In genomic region chr6:166955121-166955864, GRCh38 we compare ENCODE assay signal across 7 cellular contexts. TPM values are rescaled to one million over a fixed set of nuclear protein-coding genes. Genes with fewer than 3 reads are reported as not detected.
DNase-seq lines count a peak whose midpoint lies in the region; ATAC-seq, FAIRE-seq and TF ChIP-seq lines count a peak whose summit lies in the region.

No MANE protein-coding gene starts in this region.

- no peaks in the 10 kb centered on the region for H3K27me3 ChIP-seq in SJCRH30
- no peaks in the 10 kb centered on the region for H3K27me3 ChIP-seq in bronchial epithelial cell (ENCODE audit: control insufficient read depth, insufficient read depth, low read length)
- no peaks in the 10 kb centered on the region; a peak in 1 of 5 replicates for H3K27me3 ChIP-seq in HepG2 (ENCODE audit: control insufficient read depth in 1 of 2, insufficient read depth in 2 of 2, low read length in 2 of 2)

- peaks cover 44% of the 10 kb centered on the region for H4K20me1 ChIP-seq in HepG2 (ENCODE audit: insufficient read depth, low read length)

- 64% methylated on average over 52 of the region's 52 CpGs for WGBS in HepG2 (ENCODE audit: low lambda C conversion rate)

- BruUV-seq in HepG2 (replicated peaks; lab: Mats Ljungman, UMichigan): no TSS peak

- H3K4me1 ChIP-seq in HEK293 (ENCODE audit: control insufficient read depth, insufficient read depth, low read length): peaks cover 6% of the 10 kb centered on the region; the same call in 1 of the 2 replicates
- H3K4me1 ChIP-seq in SJCRH30: no peaks in the 10 kb centered on the region
- peaks cover 78% of the 10 kb centered on the region for H3K4me1 ChIP-seq in HepG2 (ENCODE audit: insufficient read depth, low read length)

- H3K4me2 ChIP-seq in HepG2 (ENCODE audit: low read depth, low read length): peak overlapping the region; percentile 90

- TF ChIP-seq CTCF in HEK293 (tag by site-specific recombination; IDR thresholded peaks at IDR 0.05): no peak
- no peak for TF ChIP-seq CTCF in bronchial epithelial cell (IDR thresholded peaks at IDR 0.05; ENCODE audit: insufficient read depth, low read length, severe bottlenecking)
- TF ChIP-seq CTCF in HepG2 (CRISPR knock-in tag; IDR thresholded peaks at IDR 0.05): no peak

- CTCF ChIA-PET in HEK293 (lab: Yijun Ruan, JAX): interaction anchor here (0.5 to 1.6 kb wide), 7 partner anchors 34 to 293 kb away, joined by 3 to 9 read pairs (median 5); no protein-coding TSS in a partner anchor
- CTCF ChIA-PET in HepG2 (lab: Yijun Ruan, JAX; ENCODE audit: low intra/inter-chr PET ratio, low total read pairs): no interaction called here

- no peak overlapping the region for H3K27ac ChIP-seq in HEK293 (ENCODE audit: extremely low read depth, low read depth, low read length)
- no peak overlapping the region for H3K27ac ChIP-seq in SJCRH30
- peak overlapping the region; percentile 89 for H3K27ac ChIP-seq in HepG2 (ENCODE audit: extremely low read length, insufficient read depth, low read length)

- H3K27ac Mint-ChIP-seq in stimulated activated naive CD8-positive, alpha-beta T cell treated with anti-CD3 and anti-CD28 coated beads, Interleukin-15, amount 100 ng/mL, for 72 hours: peak overlapping the region in 1 of 2 donors; percentile 78

- intact Hi-C loops in HepG2 (cut with micrococcal nuclease; ENCODE audit: unreplicated experiment): no loop called here

- H3K9me3 ChIP-seq in HEK293 (ENCODE audit: control insufficient read depth, insufficient read depth, low read depth, low read length) (no peaks in the 10 kb centered on the region), SJCRH30 (replicated peaks) (no peaks in the 10 kb centered on the region), HepG2 (ENCODE audit: low read length) (no peaks in the 10 kb centered on the region)

- no peak for ATAC-seq in HepG2
- ATAC-seq in stimulated activated naive CD8-positive, alpha-beta T cell treated with anti-CD3 and anti-CD28 coated beads, Interleukin-15, amount 100 ng/mL, for 72 hours: no peak
- ATAC-seq in GM21528 (IDR thresholded peaks at IDR 0.05; ENCODE audit: low FRiP score, unreplicated experiment): no peak

- POLR2A ChIA-PET in HEK293 (lab: Yijun Ruan, JAX) (interaction anchor here (1.7 kb wide), 1 partner anchor 44 kb away, joined by 18 read pairs; the partner anchor contains the start of gene CEP43), HepG2 (lab: Yijun Ruan, JAX) (interaction anchor here (1.7 to 1.8 kb wide), 3 partner anchors 34 to 186 kb away, joined by 3 to 14 read pairs (median 6); partner anchors contain the start of gene CEP43)

- peak overlapping the region; percentile 81 for H3K9ac ChIP-seq in HepG2 (ENCODE audit: insufficient read depth, low read depth, low read length)

- peak overlapping the region; percentile 96 to 100 for H3K4me3 Mint-ChIP-seq in stimulated activated naive CD8-positive, alpha-beta T cell treated with anti-CD3 and anti-CD28 coated beads, Interleukin-15, amount 100 ng/mL, for 72 hours

- H2AFZ ChIP-seq in HepG2 (ENCODE audit: low read length): no peak overlapping the region

- FAIRE-seq in bronchial epithelial cell (lab: Jason Lieb, UNC) (no peak), HepG2 (lab: Jason Lieb, UNC) (no peak)

- H3K4me1 Mint-ChIP-seq in stimulated activated naive CD8-positive, alpha-beta T cell treated with anti-CD3 and anti-CD28 coated beads, Interleukin-15, amount 100 ng/mL, for 72 hours: peaks cover 85% of the 10 kb centered on the region

- in situ Hi-C loops in HepG2 (cut with HindIII; ENCODE audit: extremely low pct_ligation_motif_present, low pct_unique_long_range_greater_than_20kb): no loop called here

- H3K9me3 Mint-ChIP-seq in stimulated activated naive CD8-positive, alpha-beta T cell treated with anti-CD3 and anti-CD28 coated beads, Interleukin-15, amount 100 ng/mL, for 72 hours: no peaks in the 10 kb centered on the region

- DNase-seq in SJCRH30 (peak; percentile 36 to 54), bronchial epithelial cell (ENCODE audit: low read depth) (no peak), HepG2 (ENCODE audit: low spot score) (no peak), SHP77 treated with DMSO at 0.1 percent for 48 hours (lab: John Stamatoyannopoulos, UW) (no peak)
- peak; percentile 25 to 35 for DNase-seq in stimulated activated naive CD8-positive, alpha-beta T cell treated with anti-CD3 and anti-CD28 coated beads, Interleukin-15, amount 100 ng/mL, for 72 hours

- H3K4me3 ChIP-seq in HEK293 (ENCODE audit: low read depth, low read length) (peak overlapping the region; percentile 87), SJCRH30 (peak overlapping the region; percentile 91), bronchial epithelial cell (ENCODE audit: low read depth, low read length) (peak overlapping the region; percentile 71), HepG2 (replicated peaks in 1 of 3; ENCODE audit: insufficient read depth in 1 of 3, low read depth in 2 of 3, low read length in 3 of 3) (peak overlapping the region; percentile 90 to 99 (median 97))

- H3K36me3 ChIP-seq in HEK293 (ENCODE audit: control insufficient read depth in 2 of 2, insufficient read depth in 1 of 2, low read length in 2 of 2): peaks cover 0 to 16% of the 10 kb centered on the region in 2 experiments; a peak in 1 of 3 replicates
- H3K36me3 ChIP-seq in SJCRH30: no peaks in the 10 kb centered on the region
- no peaks in the 10 kb centered on the region for H3K36me3 ChIP-seq in bronchial epithelial cell (ENCODE audit: control insufficient read depth, insufficient read depth, low read length)
- peaks cover 14 to 36% of the 10 kb centered on the region in 2 experiments for H3K36me3 ChIP-seq in HepG2 (replicated peaks in 1 of 2; ENCODE audit: control insufficient read depth in 1 of 2, insufficient read depth in 2 of 2, low read length in 2 of 2)

- H3K27me3 Mint-ChIP-seq in stimulated activated naive CD8-positive, alpha-beta T cell treated with anti-CD3 and anti-CD28 coated beads, Interleukin-15, amount 100 ng/mL, for 72 hours: no peaks in the 10 kb centered on the region

- no peak for TF ChIP-seq RAD21 in HepG2 (CRISPR knock-in tag; IDR thresholded peaks at IDR 0.05)

- TF ChIP-seq EP300 in HepG2 (IDR thresholded peaks at IDR 0.05; ENCODE audit: low read depth in 2 of 2, low read length in 2 of 2) (no peak), HepG2 (CRISPR knock-in tag; IDR thresholded peaks at IDR 0.05; ENCODE audit: borderline replicate concordance) (no peak)

- TF ChIP-seq POLR2A in HepG2 (IDR thresholded peaks at IDR 0.05; ENCODE audit: insufficient read depth in 1 of 2, low read depth in 2 of 2, low read length in 2 of 2): no peak

- peaks cover 50% of the 10 kb centered on the region for H3K79me2 ChIP-seq in HepG2 (ENCODE audit: insufficient read depth, low read length)

RNA-seq across cellular contexts. Expression of gene RNASET2, which starts 1.1 kb away (rescaled TPM):
- total RNA-seq in SJCRH30 (2014; rRNA removed; shearing (Covaris generic)): 17.2 and 18.9 TPM in 2 replicates
- total RNA-seq in bronchial epithelial cell (13.2 and 15.0 TPM in 2 replicates), HepG2 (2016; rRNA removed; fragmentation: Illumina TruSeq; extraction: Trizol) (22.4 and 44.6 TPM in 2 replicates)
- total RNA-seq in HepG2 (2016; cell fraction: cytosol; rRNA removed; fragmentation: Illumina TruSeq; extraction: Trizol; ENCODE audit: low read depth): 26.9 and 41.2 TPM in 2 replicates
- 25.4 and 45.4 TPM in 2 replicates for total RNA-seq in HepG2 (2016; cell fraction: insoluble cytoplasmic fraction; rRNA removed; fragmentation: Illumina TruSeq; extraction: Trizol)
- 24.1 and 38.2 TPM in 2 replicates for total RNA-seq in HepG2 (2016; cell fraction: membrane; rRNA removed; fragmentation: Illumina TruSeq; extraction: Trizol)
- 30.2 and 32.0 TPM in 2 replicates for total RNA-seq in HepG2 (2016; cell fraction: nucleus; rRNA removed; fragmentation: Illumina TruSeq; extraction: Trizol)
- 597 and 696 TPM in 2 replicates for polyA plus RNA-seq in HepG2 (2011; rRNA removed)
- polyA plus RNA-seq in HepG2 (2011; cell fraction: cytosol; rRNA removed): 456 and 545 TPM in 2 replicates
- 515 and 552 TPM in 2 replicates for polyA plus RNA-seq in HepG2 (2011; cell fraction: nucleus; rRNA removed)
- polyA plus RNA-seq in HepG2 (2012): 446 and 587 TPM in 2 replicates
- 21.3 and 41.6 TPM in 2 replicates for polyA plus RNA-seq in HepG2 (2016; cell fraction: cytosol; fragmentation: Illumina TruSeq; extraction: Trizol; ENCODE audit: low read depth)
- polyA plus RNA-seq in HepG2 (2016; cell fraction: insoluble cytoplasmic fraction; fragmentation: Illumina TruSeq; extraction: Trizol; ENCODE audit: low read depth): 26.6 and 27.0 TPM in 2 replicates
- 23.6 and 34.9 TPM in 2 replicates for polyA plus RNA-seq in HepG2 (2016; cell fraction: membrane; fragmentation: Illumina TruSeq; extraction: Trizol; ENCODE audit: low read depth)
- 68.7 and 69.0 TPM in 2 replicates for polyA plus RNA-seq in HepG2 (2016; cell fraction: nucleus; fragmentation: Illumina TruSeq; extraction: Trizol; ENCODE audit: insufficient read depth, low read depth)
- polyA minus RNA-seq in HepG2 (2011; rRNA and poly(A)+ RNA removed; ENCODE audit: low replicate concordance): 4.7 and 104 TPM in 2 replicates
- polyA minus RNA-seq in HepG2 (2011; cell fraction: cytosol; rRNA and poly(A)+ RNA removed): 149 and 185 TPM in 2 replicates
- polyA minus RNA-seq in HepG2 (2011; cell fraction: nucleus; rRNA and poly(A)+ RNA removed): 159 and 184 TPM in 2 replicates

RNA-seq across cellular contexts. Expression of gene CEP43, which starts 43.9 kb away (rescaled TPM):
- 57.5 and 60.2 TPM in 2 replicates for total RNA-seq in SJCRH30 (2014; rRNA removed; shearing (Covaris generic))
- total RNA-seq in bronchial epithelial cell (11.8 and 14.0 TPM in 2 replicates), HepG2 (2016; rRNA removed; fragmentation: Illumina TruSeq; extraction: Trizol) (73.9 and 88.4 TPM in 2 replicates)
- total RNA-seq in HepG2 (2016; cell fraction: cytosol; rRNA removed; fragmentation: Illumina TruSeq; extraction: Trizol; ENCODE audit: low read depth): 84.7 and 89.7 TPM in 2 replicates
- 68.4 and 95.5 TPM in 2 replicates for total RNA-seq in HepG2 (2016; cell fraction: insoluble cytoplasmic fraction; rRNA removed; fragmentation: Illumina TruSeq; extraction: Trizol)
- 46.9 and 49.2 TPM in 2 replicates for total RNA-seq in HepG2 (2016; cell fraction: membrane; rRNA removed; fragmentation: Illumina TruSeq; extraction: Trizol)
- 62.5 and 63.7 TPM in 2 replicates for total RNA-seq in HepG2 (2016; cell fraction: nucleus; rRNA removed; fragmentation: Illumina TruSeq; extraction: Trizol)
- 20.7 and 29.3 TPM in 2 replicates for polyA plus RNA-seq in HepG2 (2011; rRNA removed)
- 8.6 and 10.8 TPM in 2 replicates for polyA plus RNA-seq in HepG2 (2011; cell fraction: cytosol; rRNA removed)
- 39.4 and 43.9 TPM in 2 replicates for polyA plus RNA-seq in HepG2 (2011; cell fraction: nucleus; rRNA removed)
- polyA plus RNA-seq in HepG2 (2012): 15.0 and 26.1 TPM in 2 replicates
- 15.3 and 16.0 TPM in 2 replicates for polyA plus RNA-seq in HepG2 (2016; cell fraction: cytosol; fragmentation: Illumina TruSeq; extraction: Trizol; ENCODE audit: low read depth)
- polyA plus RNA-seq in HepG2 (2016; cell fraction: insoluble cytoplasmic fraction; fragmentation: Illumina TruSeq; extraction: Trizol; ENCODE audit: low read depth): 90.9 and 96.9 TPM in 2 replicates
- polyA plus RNA-seq in HepG2 (2016; cell fraction: membrane; fragmentation: Illumina TruSeq; extraction: Trizol; ENCODE audit: low read depth): 23.9 and 25.0 TPM in 2 replicates
- polyA plus RNA-seq in HepG2 (2016; cell fraction: nucleus; fragmentation: Illumina TruSeq; extraction: Trizol; ENCODE audit: insufficient read depth, low read depth): 111 and 119 TPM in 2 replicates
- polyA minus RNA-seq in HepG2 (2011; rRNA and poly(A)+ RNA removed; ENCODE audit: low replicate concordance): 4.7 and 5.1 TPM in 2 replicates
- polyA minus RNA-seq in HepG2 (2011; cell fraction: cytosol; rRNA and poly(A)+ RNA removed): 15.3 and 20.4 TPM in 2 replicates
- polyA minus RNA-seq in HepG2 (2011; cell fraction: nucleus; rRNA and poly(A)+ RNA removed): 42.8 and 56.1 TPM in 2 replicates

Comparison
In these comparisons a context has a peak if more than half of its experiments do, and no peak if none do; other contexts are left out.
1. DNase-seq: peak in SJCRH30 (2 of 2) and stimulated activated naive CD8-positive, alpha-beta T cell treated with anti-CD3 and anti-CD28 coated beads, Interleukin-15, amount 100 ng/mL, for 72 hours (2 of 2); none in bronchial epithelial cell (single experiment), HepG2 (single experiment) and SHP77 treated with DMSO at 0.1 percent for 48 hours (single experiment).
2. Of the 63 proteins assayed by ChIP-seq in both HepG2 and HEK293: peak only in HepG2: MZF1, SP2, ZBTB20, ZBTB7A and ZNF292; only in HEK293: PBX3; in both: none; in neither: 56; mixed calls (peak in some experiments, not most) for 1.
3. Peak in every context shown above with its lines, with median percentiles within 50 percentile points of each other: H3K4me3 ChIP-seq.